In the genomic region with DNA sequence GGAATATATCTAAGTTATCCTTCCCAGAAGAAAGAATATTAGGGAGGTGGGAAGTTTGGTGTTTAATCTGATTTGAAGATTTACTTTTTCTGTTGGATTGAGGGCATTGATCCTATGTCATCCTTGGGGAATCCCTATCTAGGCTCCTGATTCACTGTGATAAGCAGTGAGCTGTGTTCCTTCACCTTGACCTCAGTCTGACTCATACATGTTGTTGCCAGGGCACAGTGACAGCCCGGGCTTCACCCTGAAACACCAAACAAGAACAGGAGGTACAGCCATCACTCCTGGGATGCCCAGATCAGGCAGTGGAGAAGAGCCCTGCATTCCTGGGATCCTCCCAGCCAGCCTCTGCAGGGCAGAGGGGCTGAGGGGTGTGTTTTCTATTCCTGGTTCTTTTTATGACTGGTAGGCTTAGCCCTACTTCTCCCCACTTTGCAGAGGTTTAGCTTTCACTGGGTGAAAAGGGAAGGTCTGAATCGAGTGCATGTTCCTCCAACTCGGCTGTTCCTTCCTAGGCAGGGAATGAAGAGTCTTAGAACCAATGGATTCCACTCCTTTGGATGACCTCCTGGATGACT, we compare ENCODE assay signal across 14 cellular contexts. TPM values are rescaled to one million over a fixed set of nuclear protein-coding genes. Genes with fewer than 3 reads are reported as not detected.
A peak's percentile ranks its signal among the peaks of the same experiment; 100 is the strongest.
DNase-seq lines count a peak whose midpoint lies in the region; ATAC-seq and TF ChIP-seq lines count a peak whose summit lies in the region.
"Had no signal": no experiment of that assay in that cellular context is flagged by ENCODE, and none has a peak within 500 bp of the region (broad histone marks: within the 10 kb centered on the region; RNA-seq: fewer than 3 reads in every experiment).

No MANE protein-coding gene starts in this region.

- H3K9ac ChIP-seq in mammary epithelial cell (ENCODE audit: insufficient read depth, low read length), result no peak overlapping the region
- H3K9ac ChIP-seq in neural progenitor cell, result no peak overlapping the region

- 58% methylated on average over 3 of the region's 3 CpGs for WGBS in mammary epithelial cell (ENCODE audit: low coverage, missing lambda C conversion rate)

- peaks cover 9% of the 10 kb centered on the region for H3K4me1 ChIP-seq in mammary epithelial cell (ENCODE audit: insufficient read depth, low read length)
- peaks cover 27% of the 10 kb centered on the region for H3K4me1 ChIP-seq in neural progenitor cell

- H3K79me2 ChIP-seq in mammary epithelial cell (ENCODE audit: insufficient read depth, low read length) (peaks cover 25% of the 10 kb centered on the region), neural progenitor cell (ENCODE audit: low read depth) (peaks cover 33% of the 10 kb centered on the region)

- H3K4me3 ChIP-seq in mammary epithelial cell (replicated peaks in 1 of 3; ENCODE audit: insufficient read depth in 1 of 3, low read depth in 2 of 3, low read length in 3 of 3) (no peak overlapping the region), neural progenitor cell (no peak overlapping the region)
- H3K4me3 ChIP-seq: cardiac muscle cell, left ventricle myocardium inferior, stomach, vagina had no signal

- H2AFZ ChIP-seq in mammary epithelial cell (ENCODE audit: low read depth, low read length) (no peak overlapping the region), neural progenitor cell (replicated peaks) (no peak overlapping the region)

- H3K36me3 ChIP-seq in mammary epithelial cell (ENCODE audit: insufficient read depth, low read length), result no peaks in the 10 kb centered on the region
- no peaks in the 10 kb centered on the region for H3K36me3 ChIP-seq in neural progenitor cell
- H3K36me3 ChIP-seq: cardiac muscle cell, left ventricle myocardium inferior, stomach, vagina had no signal

- peaks cover 24% of the 10 kb centered on the region for H3K4me1 Mint-ChIP-seq in activated naive CD4-positive, alpha-beta T cell treated with anti-CD3 and anti-CD28 coated beads for 36 hours (ENCODE audit: low read depth)
- peaks cover 35% of the 10 kb centered on the region for H3K4me1 Mint-ChIP-seq in neural progenitor cell

- H3K9me3 ChIP-seq in mammary epithelial cell (replicated peaks; ENCODE audit: insufficient read depth, low read length) (no peaks in the 10 kb centered on the region), neural progenitor cell (ENCODE audit: low read depth) (no peaks in the 10 kb centered on the region)
- H3K9me3 ChIP-seq: left ventricle myocardium inferior, stomach, vagina had no signal

- in situ Hi-C loops in mammary epithelial cell (cut with MboI; ENCODE audit: low sequenced_read_pairs in 2 of 2), result no loop called here

- dilution Hi-C loops in mammary epithelial cell (cut with HindIII; ENCODE audit: low sequenced_read_pairs), result loop anchor here (5.0 kb wide), 1 partner anchor 102 kb away; the partner anchor contains the start of gene REEP2

- no peaks in the 10 kb centered on the region for H3K9me3 Mint-ChIP-seq in activated naive CD4-positive, alpha-beta T cell treated with anti-CD3 and anti-CD28 coated beads for 36 hours
- H3K9me3 Mint-ChIP-seq in neural progenitor cell, result no peaks in the 10 kb centered on the region

- intact Hi-C loops in activated naive CD4-positive, alpha-beta T cell treated with anti-CD3 and anti-CD28 coated beads for 36 hours (cut with micrococcal nuclease), result loop anchor here (5.0 to 10.0 kb wide), 3 partner anchors 72 to 960 kb away; partner anchors contain the start of genes FAM13B and MATR3
- intact Hi-C loops in mammary epithelial cell (cut with micrococcal nuclease), result loop anchor here (5.0 kb wide), 1 partner anchor 113 kb away; no protein-coding TSS in a partner anchor

- peak; percentile 21 for DNase-seq in activated naive CD4-positive, alpha-beta T cell treated with anti-CD3 and anti-CD28 coated beads for 36 hours
- DNase-seq in activated naive CD4-positive, alpha-beta T cell (lab: John Stamatoyannopoulos, UW), result no peak
- DNase-seq in NCI-H82 (lab: John Stamatoyannopoulos, UW), result peak; percentile 16
- peak; percentile 30 for DNase-seq in mammary epithelial cell
- DNase-seq in neural progenitor cell (ENCODE audit: low spot score), result no peak
- DNase-seq in omental fat pad (ENCODE audit: low spot score), result no peak
- DNase-seq: effector CD4-positive, alpha-beta T cell; left ventricle myocardium inferior; NCI-H1694; stomach had no signal

- H3K36me3 Mint-ChIP-seq in activated naive CD4-positive, alpha-beta T cell treated with anti-CD3 and anti-CD28 coated beads for 36 hours (ENCODE audit: low read depth), result no peaks in the 10 kb centered on the region
- peaks cover 2% of the 10 kb centered on the region for H3K36me3 Mint-ChIP-seq in neural progenitor cell

- H3K27me3 ChIP-seq in mammary epithelial cell (ENCODE audit: insufficient read depth, low read length) (no peaks in the 10 kb centered on the region), neural progenitor cell (no peaks in the 10 kb centered on the region)
- H3K27me3 ChIP-seq: cardiac muscle cell, stomach, vagina had no signal

- CTCF ChIA-PET in activated naive CD4-positive, alpha-beta T cell treated with anti-CD3 and anti-CD28 coated beads for 36 hours (lab: Charles Lee), result interaction anchor here (5.4 kb wide), 1 partner anchor 18 kb away, joined by 90 read pairs; the partner anchor contains the start of gene KDM3B
- CTCF ChIA-PET in mammary epithelial cell (lab: Charles Lee; ENCODE audit: low non-redundant PET), result interaction anchor here (0.6 kb wide), 1 partner anchor 18 kb away, joined by 3 read pairs; the partner anchor contains the start of gene KDM3B

- TF ChIP-seq CTCF in mammary epithelial cell (conservative IDR thresholded peaks at IDR 0.05 in 1 of 2, IDR thresholded peaks at IDR 0.05 in 1 of 2; ENCODE audit: extremely low read depth in 1 of 2, insufficient read depth in 1 of 2, low read depth in 1 of 2, low read length in 2 of 2), result no peak
- TF ChIP-seq CTCF in neural progenitor cell (IDR thresholded peaks at IDR 0.05), result no peak
- TF ChIP-seq CTCF in omental fat pad (IDR thresholded peaks at IDR 0.05), result no peak

- H4K20me1 ChIP-seq in mammary epithelial cell (ENCODE audit: insufficient read depth, low read length), result no peaks in the 10 kb centered on the region
- peaks cover 5% of the 10 kb centered on the region for H4K20me1 ChIP-seq in neural progenitor cell (ENCODE audit: low read depth)

- H3K27ac Mint-ChIP-seq in activated naive CD4-positive, alpha-beta T cell treated with anti-CD3 and anti-CD28 coated beads for 36 hours, result no peak overlapping the region
- H3K27ac Mint-ChIP-seq in neural progenitor cell, result peak overlapping the region; percentile 4

- BruUV-seq in mammary epithelial cell (replicated peaks; lab: Mats Ljungman, UMichigan), result no TSS peak

- H3F3A ChIP-seq in neural progenitor cell (ENCODE audit: low read depth), result peaks cover 28% of the 10 kb centered on the region

- no peak overlapping the region for H3K4me2 ChIP-seq in mammary epithelial cell (ENCODE audit: insufficient read depth, low read depth, low read length)
- H3K4me2 ChIP-seq in neural progenitor cell, result no peak overlapping the region

- no peak for ATAC-seq in HG02798 (IDR thresholded peaks at IDR 0.05; ENCODE audit: poor library complexity, unreplicated experiment)
- ATAC-seq in omental fat pad (ENCODE audit: low FRiP score), result no peak
- no peak for ATAC-seq in GM21786 (IDR thresholded peaks at IDR 0.05; ENCODE audit: unreplicated experiment)

- H3K27ac ChIP-seq in mammary epithelial cell (ENCODE audit: insufficient read depth, low read depth, low read length) (no peak overlapping the region), neural progenitor cell (no peak overlapping the region)
- H3K27ac ChIP-seq: cardiac muscle cell, left ventricle myocardium inferior, stomach, vagina had no signal

- H3K4me3 Mint-ChIP-seq in activated naive CD4-positive, alpha-beta T cell treated with anti-CD3 and anti-CD28 coated beads for 36 hours, result no peak overlapping the region
- H3K4me3 Mint-ChIP-seq in neural progenitor cell, result peak overlapping the region; percentile 64

- no peaks in the 10 kb centered on the region for H3K27me3 Mint-ChIP-seq in activated naive CD4-positive, alpha-beta T cell treated with anti-CD3 and anti-CD28 coated beads for 36 hours (ENCODE audit: low read depth)
- H3K27me3 Mint-ChIP-seq in neural progenitor cell (ENCODE audit: insufficient read depth, low read depth), result peaks cover 11% of the 10 kb centered on the region

RNA-seq across cellular contexts. Expression of gene FAM53C, which starts 3.1 kb away (rescaled TPM):
- total RNA-seq in activated naive CD4-positive, alpha-beta T cell treated with anti-CD3 and anti-CD28 coated beads for 36 hours, result 10 to 100 TPM; 20.7 to 21.8 TPM
- total RNA-seq in mammary epithelial cell (10 to 100 TPM; 29.6 to 40.2 TPM), neural progenitor cell (ENCODE audit: low replicate concordance) (68.0 and 72.5 TPM in 2 replicates), omental fat pad (10 to 100 TPM; 21.9 to 38.7 (median 25.3) TPM)
- polyA plus RNA-seq in mammary epithelial cell, result 22.4 TPM
- 26.7 TPM for polyA minus RNA-seq in mammary epithelial cell

RNA-seq across cellular contexts. Expression of gene CDC25C, which starts 3.4 kb away (rescaled TPM):
- 10 to 100 TPM; 23.2 to 26.6 TPM for total RNA-seq in activated naive CD4-positive, alpha-beta T cell treated with anti-CD3 and anti-CD28 coated beads for 36 hours
- 1 to 10 TPM in 1 of 2 donors, under 1 TPM in 1; 0.67 to 5.8 TPM for total RNA-seq in mammary epithelial cell
- 7.6 TPM for polyA plus RNA-seq in mammary epithelial cell
- 14.1 TPM for polyA minus RNA-seq in mammary epithelial cell
- 45.8 and 48.6 TPM in 2 replicates for total RNA-seq in neural progenitor cell (ENCODE audit: low replicate concordance)
- total RNA-seq in omental fat pad, result under 1 TPM in 2 of 4 donors, not detected in 2; 0.56 to 0.72 TPM
- total RNA-seq: left ventricle myocardium inferior had no signal

RNA-seq across cellular contexts. Expression of gene KDM3B, which starts 17.5 kb away (rescaled TPM):
- 10 to 100 TPM; 33.4 to 36.2 TPM for total RNA-seq in activated naive CD4-positive, alpha-beta T cell treated with anti-CD3 and anti-CD28 coated beads for 36 hours
- total RNA-seq in mammary epithelial cell, result 10 to 100 TPM; 35.6 to 42.7 TPM
- 18.6 TPM for polyA plus RNA-seq in mammary epithelial cell
- 68.3 TPM for polyA minus RNA-seq in mammary epithelial cell
- 130 and 136 TPM in 2 replicates for total RNA-seq in neural progenitor cell (ENCODE audit: low replicate concordance)
- total RNA-seq in omental fat pad, result 10 to 100 TPM; 47.6 to 66.2 (median 54.1) TPM

Comparison
In these comparisons a context has a peak if more than half of its experiments do, and no peak if none do; other contexts are left out.
1. DNase-seq: peak in activated naive CD4-positive, alpha-beta T cell treated with anti-CD3 and anti-CD28 coated beads for 36 hours (single experiment), NCI-H82 (single experiment) and mammary epithelial cell (single experiment); none in activated naive CD4-positive, alpha-beta T cell (0 of 4), neural progenitor cell (single experiment) and omental fat pad (single experiment).